Comparison of ENCODE assay signal across 8 cellular contexts in the genomic region with DNA sequence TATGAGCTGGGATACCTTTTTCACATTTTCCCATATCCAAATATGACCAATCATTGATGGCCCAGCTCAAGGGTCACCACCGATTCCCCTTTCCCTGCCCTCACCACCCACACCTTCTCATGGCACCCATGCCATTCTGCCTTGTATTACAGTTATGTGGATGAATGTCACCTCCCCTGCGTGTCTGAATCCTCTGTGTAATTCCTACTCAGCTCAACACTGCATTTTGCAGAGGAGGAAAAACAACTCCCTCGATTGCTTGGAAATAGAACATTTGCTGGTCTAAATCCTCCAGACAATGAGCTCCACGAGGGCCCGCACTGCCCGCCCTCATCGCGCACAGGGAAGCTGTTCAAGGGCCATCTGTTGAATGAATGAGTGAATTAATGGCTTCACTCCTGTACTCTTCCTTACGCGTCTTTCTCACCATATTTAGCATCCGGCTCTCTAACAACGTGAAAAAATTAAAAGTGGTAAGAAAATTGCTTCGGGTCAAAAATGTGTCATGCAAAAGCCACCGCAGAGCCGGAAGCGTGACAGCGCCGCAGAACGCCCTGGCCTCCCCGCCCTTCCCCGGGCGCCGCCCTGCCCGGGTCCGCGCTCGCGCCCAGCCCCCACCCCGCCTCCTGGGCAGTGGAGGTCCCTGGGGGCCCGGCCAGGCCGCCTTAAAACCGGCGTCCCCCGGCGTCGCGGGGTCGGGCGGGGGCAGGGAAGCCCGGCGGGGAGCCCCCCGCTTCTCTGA. TPM values are rescaled to one million over a fixed set of nuclear protein-coding genes. Genes with fewer than 3 reads are reported as not detected.
A peak's percentile ranks its signal among the peaks of the same experiment; 100 is the strongest.
DNase-seq lines count a peak whose midpoint lies in the region; ATAC-seq, FAIRE-seq and TF ChIP-seq lines count a peak whose summit lies in the region.

No MANE protein-coding gene starts in this region.

- peaks cover 16% of the 10 kb centered on the region for H3K79me2 ChIP-seq in endothelial cell of umbilical vein (ENCODE audit: control insufficient read depth, insufficient read depth, low read length)

- H3K9me1 ChIP-seq in endothelial cell of umbilical vein (replicated peaks; ENCODE audit: control insufficient read depth, extremely low read depth, insufficient read depth, low read length), result no peaks in the 10 kb centered on the region

- H3K4me3 ChIP-seq in endothelial cell of umbilical vein (replicated peaks in 1 of 3; ENCODE audit: insufficient read depth in 1 of 3, low read depth in 1 of 3, low read length in 3 of 3) (peak overlapping the region; percentile 34 to 74 (median 60)), muscle layer of duodenum (ENCODE audit: low read depth in 1 of 2, low read length in 2 of 2) (peak overlapping the region; percentile 70 to 72)

- peak overlapping the region; percentile 93 for H2AFZ ChIP-seq in endothelial cell of umbilical vein (ENCODE audit: low read depth, low read length)

- peak overlapping the region; percentile 37 for H3K27ac ChIP-seq in endothelial cell of umbilical vein (ENCODE audit: insufficient read depth, low read depth, low read length)
- H3K27ac ChIP-seq in muscle layer of duodenum (ENCODE audit: low read length), result peak overlapping the region; percentile 85

- H3K27me3 ChIP-seq in endothelial cell of umbilical vein (ENCODE audit: control insufficient read depth in 2 of 2, insufficient read depth in 2 of 2, low read length in 2 of 2), result no peaks in the 10 kb centered on the region
- no peaks in the 10 kb centered on the region for H3K27me3 ChIP-seq in muscle layer of duodenum (ENCODE audit: low read depth, low read length)

- peak overlapping the region; percentile 79 for H3K9ac ChIP-seq in endothelial cell of umbilical vein (replicated peaks; ENCODE audit: extremely low read depth, insufficient read depth, low read length)

- peaks cover 2% of the 10 kb centered on the region for H3K36me3 Mint-ChIP-seq in activated CD8-positive, alpha-beta T cell treated with anti-CD3 and anti-CD28 coated beads for 36 hours (ENCODE audit: low read depth)
- H3K36me3 Mint-ChIP-seq in stimulated activated naive B cell treated with anti-CD40 and anti-IgM and Interleukin-4, amounts not matched to agents 10 μg/mL and 1 μg/mL and 100 μg/mL, for 72 hours, result peaks cover 3 to 13% of the 10 kb centered on the region in 2 donors

- H3K9me3 ChIP-seq in endothelial cell of umbilical vein (replicated peaks; ENCODE audit: control insufficient read depth, insufficient read depth, low read length) (no peaks in the 10 kb centered on the region), muscle layer of duodenum (ENCODE audit: control insufficient read depth in 1 of 2, low read length in 2 of 2) (no peaks in the 10 kb centered on the region)

- DNase-seq in AG08395 (ENCODE audit: low spot score) (peak; percentile 75), NCI-H524 (lab: John Stamatoyannopoulos, UW) (peak; percentile 61 to 75), endothelial cell of umbilical vein (ENCODE audit: low read depth, low spot score) (peak; percentile 35)
- peak; percentile 85 for DNase-seq in activated CD8-positive, alpha-beta T cell treated with anti-CD3 and anti-CD28 coated beads for 36 hours
- DNase-seq in stimulated activated naive B cell treated with anti-CD40 and anti-IgM and Interleukin-4, amounts not matched to agents 10 μg/mL and 1 μg/mL and 100 μg/mL, for 72 hours, result peak; percentile 56

- H3K4me2 ChIP-seq in endothelial cell of umbilical vein (ENCODE audit: insufficient read depth, low read length), result peak overlapping the region; percentile 96

- FAIRE-seq in endothelial cell of umbilical vein (lab: Jason Lieb, UNC), result peak; percentile 67

- H4K20me1 ChIP-seq in endothelial cell of umbilical vein (replicated peaks; ENCODE audit: control insufficient read depth, extremely low read depth, insufficient read depth, low read length), result no peaks in the 10 kb centered on the region

- no peaks in the 10 kb centered on the region for H3K9me3 Mint-ChIP-seq in activated CD8-positive, alpha-beta T cell treated with anti-CD3 and anti-CD28 coated beads for 36 hours
- H3K9me3 Mint-ChIP-seq in stimulated activated naive B cell treated with anti-CD40 and anti-IgM and Interleukin-4, amounts not matched to agents 10 μg/mL and 1 μg/mL and 100 μg/mL, for 72 hours, result no peaks in the 10 kb centered on the region

- peaks cover 14% of the 10 kb centered on the region for H3K27me3 Mint-ChIP-seq in activated CD8-positive, alpha-beta T cell treated with anti-CD3 and anti-CD28 coated beads for 36 hours
- no peaks in the 10 kb centered on the region for H3K27me3 Mint-ChIP-seq in stimulated activated naive B cell treated with anti-CD40 and anti-IgM and Interleukin-4, amounts not matched to agents 10 μg/mL and 1 μg/mL and 100 μg/mL, for 72 hours

- POLR2A ChIA-PET in activated CD8-positive, alpha-beta T cell treated with anti-CD3 and anti-CD28 coated beads for 36 hours (lab: Charles Lee), result interaction anchor here (1.0 to 1.4 kb wide), 4 partner anchors 87 to 205 kb away, joined by 3 to 5 read pairs (median 4); a partner anchor contains a TSS
- POLR2A ChIA-PET in endothelial cell of umbilical vein (lab: Charles Lee), result no interaction called here

- TF ChIP-seq POLR2A in endothelial cell of umbilical vein (IDR thresholded peaks at IDR 0.05; ENCODE audit: low read depth, low read length), result no peak

- intact Hi-C loops in activated CD8-positive, alpha-beta T cell treated with anti-CD3 and anti-CD28 coated beads for 36 hours (cut with micrococcal nuclease), result no loop called here
- intact Hi-C loops in endothelial cell of umbilical vein (cut with micrococcal nuclease), result loop anchor here (1.0 to 2.0 kb wide), 2 partner anchors 78 to 159 kb away; a partner anchor contains a TSS

- ATAC-seq in GM18873 (IDR thresholded peaks at IDR 0.05; ENCODE audit: low FRiP score, unreplicated experiment), result peak; percentile 66
- peak; percentile 76 for ATAC-seq in HG03095 (IDR thresholded peaks at IDR 0.05; ENCODE audit: unreplicated experiment)
- ATAC-seq in activated CD8-positive, alpha-beta T cell treated with anti-CD3 and anti-CD28 coated beads for 36 hours, result peak; percentile 88
- peak; percentile 89 to 91 for ATAC-seq in stimulated activated naive B cell treated with anti-CD40 and anti-IgM and Interleukin-4, amounts not matched to agents 10 μg/mL and 1 μg/mL and 100 μg/mL, for 72 hours (replicated peaks)

- no peak for TF ChIP-seq CTCF in activated CD8-positive, alpha-beta T cell treated with anti-CD3 and anti-CD28 coated beads for 36 hours (IDR thresholded peaks at IDR 0.05)
- TF ChIP-seq CTCF in endothelial cell of umbilical vein (IDR thresholded peaks at IDR 0.05; ENCODE audit: extremely low read depth in 1 of 2, insufficient read depth in 1 of 2, low read depth in 1 of 2, low read length in 2 of 2), result no peak

- no TSS peak for BruUV-seq in endothelial cell of umbilical vein (replicated peaks; lab: Mats Ljungman, UMichigan)

- H3K4me1 ChIP-seq in endothelial cell of umbilical vein (ENCODE audit: control insufficient read depth, extremely low read depth, insufficient read depth, low read length), result peaks cover 8% of the 10 kb centered on the region
- peaks cover 0 to 6% of the 10 kb centered on the region in 2 donors for H3K4me1 ChIP-seq in muscle layer of duodenum (ENCODE audit: control insufficient read depth in 1 of 2, insufficient read depth in 2 of 2, low read length in 2 of 2)

- peaks cover 40% of the 10 kb centered on the region for H3K4me1 Mint-ChIP-seq in activated CD8-positive, alpha-beta T cell treated with anti-CD3 and anti-CD28 coated beads for 36 hours (ENCODE audit: low read depth)
- H3K4me1 Mint-ChIP-seq in stimulated activated naive B cell treated with anti-CD40 and anti-IgM and Interleukin-4, amounts not matched to agents 10 μg/mL and 1 μg/mL and 100 μg/mL, for 72 hours, result peaks cover 34 to 36% of the 10 kb centered on the region in 2 donors

- H3K27ac Mint-ChIP-seq in activated CD8-positive, alpha-beta T cell treated with anti-CD3 and anti-CD28 coated beads for 36 hours, result peak overlapping the region; percentile 94
- peak overlapping the region; percentile 82 for H3K27ac Mint-ChIP-seq in stimulated activated naive B cell treated with anti-CD40 and anti-IgM and Interleukin-4, amounts not matched to agents 10 μg/mL and 1 μg/mL and 100 μg/mL, for 72 hours

- peak overlapping the region; percentile 86 for H3K4me3 Mint-ChIP-seq in activated CD8-positive, alpha-beta T cell treated with anti-CD3 and anti-CD28 coated beads for 36 hours
- peak overlapping the region; percentile 81 to 84 for H3K4me3 Mint-ChIP-seq in stimulated activated naive B cell treated with anti-CD40 and anti-IgM and Interleukin-4, amounts not matched to agents 10 μg/mL and 1 μg/mL and 100 μg/mL, for 72 hours

- CTCF ChIA-PET in activated CD8-positive, alpha-beta T cell treated with anti-CD3 and anti-CD28 coated beads for 36 hours (lab: Charles Lee), result interaction anchor here (0.7 to 1.1 kb wide), 2 partner anchors 76 to 174 kb away, joined by 3 to 4 read pairs; no protein-coding TSS in a partner anchor
- CTCF ChIA-PET in endothelial cell of umbilical vein (lab: Charles Lee), result interaction anchor here (0.6 to 1.2 kb wide), 6 partner anchors 9 to 159 kb away, joined by 3 to 9 read pairs (median 4); a partner anchor contains a TSS

- dilution Hi-C loops in endothelial cell of umbilical vein (cut with MboI; ENCODE audit: extremely low pct_ligation_motif_present, low sequenced_read_pairs), result no loop called here

- H3K36me3 ChIP-seq in endothelial cell of umbilical vein (ENCODE audit: control insufficient read depth in 2 of 2, extremely low read depth in 1 of 2, insufficient read depth in 2 of 2, low read length in 2 of 2) (no peaks in the 10 kb centered on the region), muscle layer of duodenum (ENCODE audit: control insufficient read depth in 1 of 2, insufficient read depth in 2 of 2, low read length in 2 of 2) (no peaks in the 10 kb centered on the region)

TF ChIP-seq in endothelial cell of umbilical vein, 7 proteins besides CTCF, POLR2A, EP300 and RAD21 (continues in another document):
- TF ChIP-seq, protein P1, sequence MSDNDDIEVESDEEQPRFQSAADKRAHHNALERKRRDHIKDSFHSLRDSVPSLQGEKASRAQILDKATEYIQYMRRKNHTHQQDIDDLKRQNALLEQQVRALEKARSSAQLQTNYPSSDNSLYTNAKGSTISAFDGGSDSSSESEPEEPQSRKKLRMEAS (IDR thresholded peaks at IDR 0.05; ENCODE audit: insufficient read depth, insufficient read length), result no peak
- no peak for TF ChIP-seq GATA2 (IDR thresholded peaks at IDR 0.05; ENCODE audit: insufficient read depth, insufficient read length, low read depth, low read length)
- no peak for TF ChIP-seq EZH2 (IDR thresholded peaks at IDR 0.05; ENCODE audit: borderline replicate concordance, low read depth, low read length, severe bottlenecking)

RNA-seq across cellular contexts. Expression of a gene that starts 0.7 kb away (rescaled TPM):
- total RNA-seq in activated CD8-positive, alpha-beta T cell treated with anti-CD3 and anti-CD28 coated beads for 36 hours, result 1 to 10 TPM; 3.0 to 3.6 TPM
- total RNA-seq in endothelial cell of umbilical vein, result 28.0 and 37.8 TPM in 2 replicates
- polyA plus RNA-seq in endothelial cell of umbilical vein, result 27.8 and 33.1 TPM in 2 replicates
- polyA plus RNA-seq in endothelial cell of umbilical vein (2011; cell fraction: cytosol; rRNA removed), result 27.5 and 29.3 TPM in 2 replicates
- 24.3 and 26.4 TPM in 2 replicates for polyA plus RNA-seq in endothelial cell of umbilical vein (2011; cell fraction: nucleus; rRNA removed)
- 23.8 and 24.1 TPM in 2 replicates for polyA plus RNA-seq in endothelial cell of umbilical vein (2012)
- 63.1 and 63.8 TPM in 2 replicates for polyA minus RNA-seq in endothelial cell of umbilical vein
- 5.5 TPM for polyA minus RNA-seq in endothelial cell of umbilical vein (2011; cell fraction: cytosol; rRNA and poly(A)+ RNA removed)
- 24.6 and 39.7 TPM in 2 replicates for polyA minus RNA-seq in endothelial cell of umbilical vein (2011; cell fraction: nucleus; rRNA and poly(A)+ RNA removed)

Comparison
In these comparisons a context has a peak if more than half of its experiments do, and no peak if none do; other contexts are left out.
1. Peak in every context shown above with its lines: DNase-seq, ATAC-seq, H3K4me3 ChIP-seq and H3K27ac ChIP-seq.
2. DNase-seq: peak in every context shown above with its lines; median percentile 85 in activated CD8-positive, alpha-beta T cell treated with anti-CD3 and anti-CD28 coated beads for 36 hours; 75 in AG08395; 68 in NCI-H524; 56 in stimulated activated naive B cell treated with anti-CD40 and anti-IgM and Interleukin-4, amounts not matched to agents 10 μg/mL and 1 μg/mL and 100 μg/mL, for 72 hours; 35 in endothelial cell of umbilical vein.